8 cellular contexts compared by ENCODE assay signal in the genomic region with DNA sequence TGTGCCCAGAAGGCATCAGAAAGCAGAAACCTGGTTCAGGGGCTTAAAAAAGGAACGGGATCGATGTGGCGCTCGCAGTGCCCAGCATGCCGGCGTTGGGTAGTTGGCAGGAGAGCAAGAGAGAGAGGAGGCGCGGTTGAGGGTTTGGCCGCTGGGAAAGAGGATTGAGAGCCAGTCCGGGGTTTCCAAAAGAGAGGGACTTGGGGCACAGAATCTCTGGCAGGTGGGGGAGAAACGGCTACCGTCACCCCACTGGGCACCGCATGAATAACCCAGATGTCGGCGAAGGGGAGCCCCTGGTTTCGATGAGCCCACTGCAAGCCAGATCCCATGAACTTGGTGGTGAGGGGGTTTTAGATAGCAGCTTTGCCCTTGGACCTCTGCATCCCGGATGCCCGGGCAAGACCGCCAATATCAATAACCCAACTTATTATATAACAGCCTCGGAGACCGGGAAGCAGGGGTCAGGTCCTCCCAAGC.
DNase-seq lines count a peak whose midpoint lies in the region; ATAC-seq and TF ChIP-seq lines count a peak whose summit lies in the region.

No MANE protein-coding gene starts in this region.

- no peak for DNase-seq in activated naive CD4-positive, alpha-beta T cell treated with anti-CD3 and anti-CD28 coated beads, Interleukin-2, amount 10 ng/mL, durations not matched to agents 7 days and 5 days
- no peak for DNase-seq in activated naive CD4-positive, alpha-beta T cell (lab: John Stamatoyannopoulos, UW)
- no peak for DNase-seq in glutamatergic neuron
- DNase-seq in prostate gland (ENCODE audit: low spot score) = peak; percentile 39
- DNase-seq in stimulated activated CD4-positive, alpha-beta T cell treated with anti-CD3 and anti-CD28 coated beads, Interleukin-12 subunit alpha, Interleukin-12 subunit beta, amount 100 ng/mL, for 4 hours = no peak
- no peak for DNase-seq in iPS-NIHi11 (ENCODE audit: low spot score)

- H3K27me3 ChIP-seq in prostate gland (replicated peaks; ENCODE audit: insufficient read depth) = no peaks in the 10 kb centered on the region

- ATAC-seq in HG03469 (IDR thresholded peaks at IDR 0.05; ENCODE audit: unreplicated experiment) = no peak

- peaks cover 55% of the 10 kb centered on the region for H3K27me3 Mint-ChIP-seq in activated naive CD4-positive, alpha-beta T cell treated with anti-CD3 and anti-CD28 coated beads, Interleukin-2, amount 10 ng/mL, durations not matched to agents 7 days and 5 days
- peaks cover 7% of the 10 kb centered on the region for H3K27me3 Mint-ChIP-seq in glutamatergic neuron (ENCODE audit: unreplicated experiment)

- WGBS in prostate gland = 5% methylated on average over 21 of the region's 21 CpGs

- H3K4me1 Mint-ChIP-seq in activated naive CD4-positive, alpha-beta T cell treated with anti-CD3 and anti-CD28 coated beads, Interleukin-2, amount 10 ng/mL, durations not matched to agents 7 days and 5 days = peaks cover 46% of the 10 kb centered on the region
- peaks cover 36% of the 10 kb centered on the region for H3K4me1 Mint-ChIP-seq in glutamatergic neuron (ENCODE audit: low read depth, unreplicated experiment)

- peak overlapping the region; percentile 84 for H3K27ac Mint-ChIP-seq in activated naive CD4-positive, alpha-beta T cell treated with anti-CD3 and anti-CD28 coated beads, Interleukin-2, amount 10 ng/mL, durations not matched to agents 7 days and 5 days
- peak overlapping the region; percentile 87 for H3K27ac Mint-ChIP-seq in glutamatergic neuron (ENCODE audit: unreplicated experiment)

- intact Hi-C loops in prostate gland (cut with DNase I) = loop anchor here (1.0 to 10.0 kb wide), 5 partner anchors 80 to 623 kb away; no protein-coding TSS in a partner anchor

- H3K27ac ChIP-seq in prostate gland = peak overlapping the region; percentile 83 to 92

- H3K4me3 ChIP-seq in WI38 (ENCODE audit: low read depth, low read length) = peak overlapping the region; percentile 24; the same call in 1 of the 2 replicates
- peak overlapping the region; percentile 52 to 54 for H3K4me3 ChIP-seq in prostate gland

- no peak for TF ChIP-seq POLR2A in prostate gland (IDR thresholded peaks at IDR 0.05)

- CTCF ChIA-PET in activated naive CD4-positive, alpha-beta T cell treated with anti-CD3 and anti-CD28 coated beads, Interleukin-2, amount 10 ng/mL, durations not matched to agents 7 days and 5 days (lab: Charles Lee) = interaction anchor here (0.9 to 3.5 kb wide), 5 partner anchors 10 to 306 kb away, joined by 3 to 23 read pairs (median 7); no protein-coding TSS in a partner anchor

- no peaks in the 10 kb centered on the region for H3K9me3 ChIP-seq in prostate gland

- peak overlapping the region; percentile 83 for H3K4me3 Mint-ChIP-seq in activated naive CD4-positive, alpha-beta T cell treated with anti-CD3 and anti-CD28 coated beads, Interleukin-2, amount 10 ng/mL, durations not matched to agents 7 days and 5 days
- H3K4me3 Mint-ChIP-seq in glutamatergic neuron (ENCODE audit: unreplicated experiment) = peak overlapping the region; percentile 85

- H3K36me3 Mint-ChIP-seq in activated naive CD4-positive, alpha-beta T cell treated with anti-CD3 and anti-CD28 coated beads, Interleukin-2, amount 10 ng/mL, durations not matched to agents 7 days and 5 days = no peaks in the 10 kb centered on the region
- H3K36me3 Mint-ChIP-seq in glutamatergic neuron (ENCODE audit: unreplicated experiment) = no peaks in the 10 kb centered on the region

- no peaks in the 10 kb centered on the region for H3K36me3 ChIP-seq in prostate gland

- no peaks in the 10 kb centered on the region for H3K9me3 Mint-ChIP-seq in activated naive CD4-positive, alpha-beta T cell treated with anti-CD3 and anti-CD28 coated beads, Interleukin-2, amount 10 ng/mL, durations not matched to agents 7 days and 5 days
- H3K9me3 Mint-ChIP-seq in glutamatergic neuron (ENCODE audit: unreplicated experiment) = peaks cover 3% of the 10 kb centered on the region

- TF ChIP-seq CTCF in WI38 (IDR thresholded peaks at IDR 0.05; ENCODE audit: low read depth, low read length) = no peak
- no peak for TF ChIP-seq CTCF in glutamatergic neuron (IDR thresholded peaks at IDR 0.05; ENCODE audit: partially characterized antibody, unreplicated experiment)
- no peak for TF ChIP-seq CTCF in prostate gland (IDR thresholded peaks at IDR 0.05)

- peaks cover 4% of the 10 kb centered on the region for H3K4me1 ChIP-seq in prostate gland (replicated peaks)
